In the genomic region with DNA sequence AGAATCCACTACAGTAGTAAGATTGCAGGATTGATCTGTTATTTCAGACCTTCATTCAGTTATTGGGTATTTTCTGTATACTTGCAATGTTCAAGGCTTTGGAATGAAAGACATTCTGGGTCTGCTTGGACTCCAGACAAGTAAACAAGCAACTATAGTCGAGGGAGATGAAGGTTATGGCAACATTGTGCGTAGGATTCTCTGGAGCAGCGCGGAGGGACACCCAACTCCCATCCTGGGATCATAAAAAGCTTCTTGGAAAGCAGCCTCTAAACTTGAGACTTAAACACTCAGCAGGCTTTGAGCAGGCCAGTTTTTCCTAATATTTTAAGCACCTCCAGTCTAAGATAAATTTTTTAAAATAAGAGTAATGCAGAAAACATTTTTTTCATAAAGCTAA, we compare ENCODE assay signal across 15 cellular contexts. TPM values are rescaled to one million over a fixed set of nuclear protein-coding genes. Genes with fewer than 3 reads are reported as not detected.
DNase-seq lines count a peak whose midpoint lies in the region; ATAC-seq and TF ChIP-seq lines count a peak whose summit lies in the region.
"Had no signal": no experiment of that assay in that cellular context is flagged by ENCODE, and none has a peak within 500 bp of the region (broad histone marks: within the 10 kb centered on the region; RNA-seq: fewer than 3 reads in every experiment).

No MANE protein-coding gene starts in this region.

- no peaks in the 10 kb centered on the region for H3K36me3 Mint-ChIP-seq in stimulated activated naive CD8-positive, alpha-beta T cell treated with anti-CD3 and anti-CD28 coated beads, Interleukin-15, Interleukin-2, amounts not matched to agents 100 ng/mL and 50 ng/mL, for 24 hours (ENCODE audit: low read depth)
- peaks cover 6% of the 10 kb centered on the region for H3K36me3 Mint-ChIP-seq in activated T-helper 17 cell treated with anti-CD3 and anti-CD28 coated beads, Interleukin-2, amount 50 U/mL, for 72 hours (ENCODE audit: low read depth)
- no peaks in the 10 kb centered on the region for H3K36me3 Mint-ChIP-seq in immature natural killer cell
- H3K36me3 Mint-ChIP-seq: brain; naive thymus-derived CD8-positive, alpha-beta T cell had no signal

- peak overlapping the region; percentile 94 for H3K27ac Mint-ChIP-seq in stimulated activated naive CD8-positive, alpha-beta T cell treated with anti-CD3 and anti-CD28 coated beads, Interleukin-15, Interleukin-2, amounts not matched to agents 100 ng/mL and 50 ng/mL, for 24 hours
- peak overlapping the region; percentile 90 for H3K27ac Mint-ChIP-seq in activated T-helper 17 cell treated with anti-CD3 and anti-CD28 coated beads, Interleukin-2, amount 50 U/mL, for 72 hours
- H3K27ac Mint-ChIP-seq in immature natural killer cell = peak overlapping the region in 4 of 6 donors; percentile 96 to 97 (median 97)
- H3K27ac Mint-ChIP-seq: brain had no signal

- no peaks in the 10 kb centered on the region for H3K27me3 Mint-ChIP-seq in stimulated activated naive CD8-positive, alpha-beta T cell treated with anti-CD3 and anti-CD28 coated beads, Interleukin-15, Interleukin-2, amounts not matched to agents 100 ng/mL and 50 ng/mL, for 24 hours
- no peaks in the 10 kb centered on the region for H3K27me3 Mint-ChIP-seq in activated T-helper 17 cell treated with anti-CD3 and anti-CD28 coated beads, Interleukin-2, amount 50 U/mL, for 72 hours
- H3K27me3 Mint-ChIP-seq in immature natural killer cell (ENCODE audit: low read depth in 3 of 3) = peaks cover 0 to 6% (median 2%) of the 10 kb centered on the region in 3 donors
- H3K27me3 Mint-ChIP-seq: naive thymus-derived CD8-positive, alpha-beta T cell had no signal

- DNase-seq in stimulated activated naive CD8-positive, alpha-beta T cell treated with anti-CD3 and anti-CD28 coated beads, Interleukin-15, Interleukin-2, amounts not matched to agents 100 U/mL and 50 U/mL, for 24 hours = no peak
- DNase-seq in immature natural killer cell = no peak
- no peak for DNase-seq in GM10266 (ENCODE audit: extremely low spot score)
- DNase-seq: kidney; naive thymus-derived CD8-positive, alpha-beta T cell; NCI-H1417 treated with DMSO at 0.1 percent for 48 hours; NCI-H2081 treated with DMSO at 0.1 percent for 48 hours; NCI-H748 treated with DMSO at 0.1 percent for 48 hours; substantia nigra; upper lobe of left lung had no signal

- ATAC-seq in stimulated activated naive CD8-positive, alpha-beta T cell treated with anti-CD3 and anti-CD28 coated beads, Interleukin-15, Interleukin-2, amounts not matched to agents 100 U/mL and 50 U/mL, for 24 hours = no peak
- no peak for ATAC-seq in activated T-helper 17 cell treated with anti-CD3 and anti-CD28 coated beads, Interleukin-2, amount 50 U/mL, for 72 hours (replicated peaks)
- ATAC-seq in HG03439 (IDR thresholded peaks at IDR 0.05; ENCODE audit: unreplicated experiment) = no peak
- no peak for ATAC-seq in GM18517 (IDR thresholded peaks at IDR 0.05; ENCODE audit: unreplicated experiment)
- ATAC-seq: naive thymus-derived CD8-positive, alpha-beta T cell had no signal

- peaks cover 5% of the 10 kb centered on the region for H3K4me1 Mint-ChIP-seq in stimulated activated naive CD8-positive, alpha-beta T cell treated with anti-CD3 and anti-CD28 coated beads, Interleukin-15, Interleukin-2, amounts not matched to agents 100 ng/mL and 50 ng/mL, for 24 hours (ENCODE audit: low read depth)
- peaks cover 41% of the 10 kb centered on the region for H3K4me1 Mint-ChIP-seq in activated T-helper 17 cell treated with anti-CD3 and anti-CD28 coated beads, Interleukin-2, amount 50 U/mL, for 72 hours
- H3K4me1 Mint-ChIP-seq in immature natural killer cell = peaks cover 66 to 81% of the 10 kb centered on the region in 2 donors
- H3K4me1 Mint-ChIP-seq: brain had no signal

- no peak for TF ChIP-seq CTCF in GM10266 (IDR thresholded peaks at IDR 0.05; ENCODE audit: control insufficient read depth, insufficient read depth, low read depth, missing control alignments)

- H3K9me3 Mint-ChIP-seq in stimulated activated naive CD8-positive, alpha-beta T cell treated with anti-CD3 and anti-CD28 coated beads, Interleukin-15, Interleukin-2, amounts not matched to agents 100 ng/mL and 50 ng/mL, for 24 hours = no peaks in the 10 kb centered on the region
- H3K9me3 Mint-ChIP-seq in activated T-helper 17 cell treated with anti-CD3 and anti-CD28 coated beads, Interleukin-2, amount 50 U/mL, for 72 hours = no peaks in the 10 kb centered on the region
- H3K9me3 Mint-ChIP-seq in immature natural killer cell = no peaks in the 10 kb centered on the region
- H3K9me3 Mint-ChIP-seq: brain; naive thymus-derived CD8-positive, alpha-beta T cell had no signal

- peak overlapping the region; percentile 71 for H3K4me3 Mint-ChIP-seq in stimulated activated naive CD8-positive, alpha-beta T cell treated with anti-CD3 and anti-CD28 coated beads, Interleukin-15, Interleukin-2, amounts not matched to agents 100 ng/mL and 50 ng/mL, for 24 hours
- peak overlapping the region; percentile 63 for H3K4me3 Mint-ChIP-seq in activated T-helper 17 cell treated with anti-CD3 and anti-CD28 coated beads, Interleukin-2, amount 50 U/mL, for 72 hours
- peak overlapping the region in 2 of 5 donors; percentile 7 to 83 for H3K4me3 Mint-ChIP-seq in immature natural killer cell
- H3K4me3 Mint-ChIP-seq: brain had no signal

RNA-seq across cellular contexts. Expression of a gene that starts 7.5 kb away (rescaled TPM):
- 10 to 100 TPM; 19.8 to 41.2 TPM for total RNA-seq in activated T-helper 17 cell treated with anti-CD3 and anti-CD28 coated beads, Interleukin-2, amount 50 U/mL, for 72 hours
- 10 to 100 TPM; 21.8 to 39.3 (median 27.7) TPM for polyA plus RNA-seq in immature natural killer cell
